ENCODE assay signal across 17 cellular contexts in the genomic region with DNA sequence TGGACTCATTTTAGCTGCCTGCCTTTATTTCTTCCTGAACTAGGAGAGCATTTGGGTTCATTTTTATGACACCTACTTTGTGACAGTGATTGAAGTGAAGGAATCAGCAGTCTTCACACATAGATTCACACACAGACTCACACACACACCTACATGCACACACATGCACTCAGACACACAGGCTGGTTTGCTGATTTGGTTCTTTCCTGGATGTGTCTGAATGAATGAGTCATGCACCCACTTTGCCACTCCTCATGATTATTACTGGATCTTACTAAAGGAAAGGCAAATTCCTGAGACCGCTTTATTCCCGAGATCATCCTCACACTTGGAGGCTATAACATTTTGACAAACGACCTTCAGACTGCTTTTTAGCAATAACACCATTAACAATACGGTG.
A peak's percentile ranks its signal among the peaks of the same experiment; 100 is the strongest.
DNase-seq lines count a peak whose midpoint lies in the region; ATAC-seq and TF ChIP-seq lines count a peak whose summit lies in the region.
"Had no signal": no experiment of that assay in that cellular context is flagged by ENCODE, and none has a peak within 500 bp of the region (broad histone marks: within the 10 kb centered on the region; RNA-seq: fewer than 3 reads in every experiment).

No MANE protein-coding gene starts in this region.

- DNase-seq in ACHN = peak; percentile 42
- DNase-seq in choroid plexus epithelial cell (ENCODE audit: low read depth) = peak; percentile 5
- DNase-seq in kidney tubule cell (ENCODE audit: low spot score) = peak; percentile 88
- DNase-seq in superior temporal gyrus (ENCODE audit: extremely low spot score) = no peak
- DNase-seq in posterior cingulate gyrus = no peak
- DNase-seq in CD4-positive, alpha-beta T cell = no peak
- no peak for DNase-seq in NCI-H748 treated with DMSO at 0.1 percent for 48 hours (lab: John Stamatoyannopoulos, UW)
- DNase-seq: DMS153, H7, lower lobe of right lung, NCI-H1092 treated with DMSO at 0.1 percent for 48 hours, Right ventricle myocardium superior, uterus had no signal

- H3K36me3 Mint-ChIP-seq in CD4-positive, alpha-beta T cell (ENCODE audit: low read depth) = no peaks in the 10 kb centered on the region
- H3K36me3 Mint-ChIP-seq: activated naive CD4-positive, alpha-beta T cell treated with anti-CD3 and anti-CD28 coated beads, Interleukin-2, amount 50 U/mL, for 24 hours had no signal

- no peaks in the 10 kb centered on the region for H3K4me1 Mint-ChIP-seq in CD4-positive, alpha-beta T cell (ENCODE audit: low read depth)
- H3K4me1 Mint-ChIP-seq: activated naive CD4-positive, alpha-beta T cell treated with anti-CD3 and anti-CD28 coated beads, Interleukin-2, amount 50 U/mL, for 24 hours had no signal

- H3K9me3 ChIP-seq in HUES48 (ENCODE audit: control insufficient read depth, insufficient read depth, low read length) = no peaks in the 10 kb centered on the region
- H3K9me3 ChIP-seq in CD4-positive, alpha-beta T cell (ENCODE audit: control insufficient read depth, low read length) = no peaks in the 10 kb centered on the region
- H3K9me3 ChIP-seq: lower lobe of right lung, uterus had no signal

- no peaks in the 10 kb centered on the region for H3K27me3 ChIP-seq in HUES48 (ENCODE audit: control insufficient read depth, insufficient read depth, low read length)
- H3K27me3 ChIP-seq in CD4-positive, alpha-beta T cell (ENCODE audit: control insufficient read depth, insufficient read depth, low read length) = no peaks in the 10 kb centered on the region
- H3K27me3 ChIP-seq: uterus had no signal

- no peak overlapping the region for H3K9ac ChIP-seq in HUES48 (ENCODE audit: low read depth, low read length)

- in situ Hi-C loops in ACHN (cut with HindIII; ENCODE audit: low pct_ligation_motif_present, low pct_unique_long_range_greater_than_20kb, low sequenced_read_pairs) = no loop called here

- CTCF ChIA-PET in CD4-positive, alpha-beta T cell (lab: Charles Lee) = no interaction called here

- H3K27me3 Mint-ChIP-seq in CD4-positive, alpha-beta T cell = peaks cover 8% of the 10 kb centered on the region

- no peak for ATAC-seq in CD4-positive, alpha-beta T cell (ENCODE audit: poor library complexity)
- ATAC-seq: lower lobe of right lung had no signal

- no peaks in the 10 kb centered on the region for H3K9me3 Mint-ChIP-seq in CD4-positive, alpha-beta T cell
- H3K9me3 Mint-ChIP-seq: activated naive CD4-positive, alpha-beta T cell treated with anti-CD3 and anti-CD28 coated beads, Interleukin-2, amount 50 U/mL, for 24 hours had no signal

- POLR2A ChIA-PET in CD4-positive, alpha-beta T cell (lab: Charles Lee) = no interaction called here

- no peak overlapping the region for H3K27ac Mint-ChIP-seq in CD4-positive, alpha-beta T cell
- H3K27ac Mint-ChIP-seq: activated naive CD4-positive, alpha-beta T cell treated with anti-CD3 and anti-CD28 coated beads, Interleukin-2, amount 50 U/mL, for 24 hours had no signal

- H3K4me3 ChIP-seq in HUES48 (ENCODE audit: low read depth, low read length) = no peak overlapping the region
- no peak overlapping the region for H3K4me3 ChIP-seq in choroid plexus epithelial cell (ENCODE audit: low read depth, low read length)
- H3K4me3 ChIP-seq: coronary artery, GM12878, lower lobe of right lung, uterus had no signal

- H3K36me3 ChIP-seq in HUES48 (ENCODE audit: control insufficient read depth, insufficient read depth, low read length) = no peaks in the 10 kb centered on the region
- H3K36me3 ChIP-seq: lower lobe of right lung, uterus had no signal

- peaks cover 39% of the 10 kb centered on the region for H3K4me1 ChIP-seq in HUES48 (ENCODE audit: control insufficient read depth, insufficient read depth, low read length)
- H3K4me1 ChIP-seq: lower lobe of right lung, uterus had no signal

- no peak overlapping the region for H3K4me3 Mint-ChIP-seq in CD4-positive, alpha-beta T cell
- H3K4me3 Mint-ChIP-seq: activated naive CD4-positive, alpha-beta T cell treated with anti-CD3 and anti-CD28 coated beads, Interleukin-2, amount 50 U/mL, for 24 hours had no signal

- peak overlapping the region; percentile 22 for H3K27ac ChIP-seq in HUES48 (ENCODE audit: low read depth, low read length)
- H3K27ac ChIP-seq in CD4-positive, alpha-beta T cell (ENCODE audit: low read depth, low read length) = no peak overlapping the region
- H3K27ac ChIP-seq: coronary artery, lower lobe of right lung, uterus had no signal

- TF ChIP-seq CTCF in choroid plexus epithelial cell (conservative IDR thresholded peaks at IDR 0.05; ENCODE audit: low read depth, low read length) = no peak
- TF ChIP-seq CTCF in CD4-positive, alpha-beta T cell (IDR thresholded peaks at IDR 0.05) = no peak

- intact Hi-C loops in posterior cingulate gyrus (cut with DNase I) = no loop called here
- intact Hi-C loops in CD4-positive, alpha-beta T cell (cut with DNase I, micrococcal nuclease) = no loop called here

Comparison
In these comparisons a context has a peak if more than half of its experiments do, and no peak if none do; other contexts are left out.
1. DNase-seq: peak in ACHN (single experiment), choroid plexus epithelial cell (single experiment) and kidney tubule cell (single experiment); none in superior temporal gyrus (single experiment), posterior cingulate gyrus (0 of 10), CD4-positive, alpha-beta T cell (0 of 10) and NCI-H748 treated with DMSO at 0.1 percent for 48 hours (single experiment).